In the genomic region with DNA sequence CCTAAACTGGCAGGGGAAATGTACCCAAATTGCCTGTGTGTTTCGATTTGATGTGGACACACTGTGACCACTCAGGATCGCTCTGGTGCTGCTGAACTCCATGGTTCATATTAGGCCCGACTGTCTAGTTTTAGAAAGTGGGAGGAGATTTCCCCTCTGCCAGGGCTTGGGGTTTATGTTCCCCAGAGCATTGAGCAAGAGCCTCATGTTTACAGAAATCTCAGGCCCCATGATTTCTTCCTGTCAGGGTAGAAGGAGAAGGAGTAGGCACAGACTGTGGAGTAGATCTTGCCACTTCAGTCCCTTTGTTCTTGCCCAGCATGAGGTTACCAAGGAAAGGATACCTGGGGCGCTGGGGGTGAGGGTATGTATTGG, we compare ENCODE assay signal across 9 cellular contexts. TPM values are rescaled to one million over a fixed set of nuclear protein-coding genes. Genes with fewer than 3 reads are reported as not detected.
DNase-seq lines count a peak whose midpoint lies in the region; ATAC-seq, FAIRE-seq and TF ChIP-seq lines count a peak whose summit lies in the region.
"Had no signal": no experiment of that assay in that cellular context is flagged by ENCODE, and none has a peak within 500 bp of the region (broad histone marks: within the 10 kb centered on the region; RNA-seq: fewer than 3 reads in every experiment).

No MANE protein-coding gene starts in this region.

- H3K4me1 ChIP-seq in adrenal gland (replicated peaks in 1 of 2) (peaks cover 2 to 33% of the 10 kb centered on the region in 2 donors), subcutaneous abdominal adipose tissue (ENCODE audit: control insufficient read depth in 5 of 5, insufficient read depth in 5 of 5, low read length in 5 of 5) (peaks cover 23 to 57% (median 48%) of the 10 kb centered on the region in 5 donors)

- peak overlapping the region in 3 of 5 donors; percentile 14 to 88 (median 69) for H3K27ac ChIP-seq in adrenal gland
- peak overlapping the region; percentile 96 for H3K27ac ChIP-seq in subcutaneous abdominal adipose tissue (ENCODE audit: low read depth, low read length)

- H3K4me3 ChIP-seq in adrenal gland (no peak overlapping the region), subcutaneous abdominal adipose tissue (ENCODE audit: low read depth in 1 of 5, low read length in 5 of 5) (peak overlapping the region in 3 of 5 donors; percentile 3 to 50 (median 29))

- no peak for TF ChIP-seq POLR2A in adrenal gland (IDR thresholded peaks at IDR 0.05)
- no peak for TF ChIP-seq POLR2A in GM12892 (IDR thresholded peaks at IDR 0.05; ENCODE audit: low read depth, low read length)

- WGBS in adrenal gland, 4 donors = 59 to 76% (median 74%) methylated on average over 2 to 4 of the region's 4 CpGs

- H3K27me3 ChIP-seq in adrenal gland = no peaks in the 10 kb centered on the region
- H3K27me3 ChIP-seq in subcutaneous abdominal adipose tissue (ENCODE audit: control insufficient read depth in 5 of 5, insufficient read depth in 4 of 5, low read length in 5 of 5) = no peaks in the 10 kb centered on the region

- H3K9ac ChIP-seq in subcutaneous abdominal adipose tissue (ENCODE audit: low read length in 5 of 5) = peak overlapping the region in 4 of 5 donors; percentile 9 to 84 (median 62)

- TF ChIP-seq CTCF in adrenal gland (IDR thresholded peaks at IDR 0.05) = no peak

- DNase-seq in LHCN-M2 (ENCODE audit: low read depth) = peak; percentile 85
- DNase-seq in adrenal gland = peak in 2 of 7 donors; percentile 42 to 49
- DNase-seq in iris pigment epithelial cell (ENCODE audit: low read depth) = peak; percentile 91
- DNase-seq in ecto neural progenitor cell (ENCODE audit: low spot score) = no peak
- DNase-seq in GM12892 (ENCODE audit: insufficient read length) = no peak
- DNase-seq in NCI-H510A treated with DMSO at 0.1 percent for 48 hours (lab: John Stamatoyannopoulos, UW) = no peak
- DNase-seq: stimulated activated naive CD4-positive, alpha-beta T cell treated with Interleukin-2 at 50 U/mL for 16 hours had no signal

- intact Hi-C loops in adrenal gland (cut with DNase I) = loop anchor here (5.0 kb wide), 1 partner anchor 474 kb away; no protein-coding TSS in a partner anchor

- H3K9me3 ChIP-seq in adrenal gland (replicated peaks in 1 of 3) = no peaks in the 10 kb centered on the region
- H3K9me3 ChIP-seq in subcutaneous abdominal adipose tissue (ENCODE audit: control insufficient read depth in 5 of 5, low read length in 5 of 5) = no peaks in the 10 kb centered on the region

- H3K36me3 ChIP-seq in adrenal gland (replicated peaks in 1 of 2) (no peaks in the 10 kb centered on the region), subcutaneous abdominal adipose tissue (ENCODE audit: control insufficient read depth in 5 of 5, insufficient read depth in 5 of 5, low read length in 5 of 5) (no peaks in the 10 kb centered on the region)

- FAIRE-seq in GM12892 (lab: Jason Lieb, UNC) = no peak

- no peak for ATAC-seq in GM19455 (IDR thresholded peaks at IDR 0.05; ENCODE audit: unreplicated experiment)

RNA-seq across cellular contexts. Expression of a gene that starts 40.8 kb away (rescaled TPM):
- total RNA-seq in LHCN-M2 (2014; rRNA removed) (108 and 119 TPM in 2 replicates), adrenal gland (100 to 1,000 TPM in 6 of 8 donors, 10 to 100 TPM in 2; 68.1 to 236 (median 136) TPM)
- polyA plus RNA-seq in LHCN-M2 (2012) = 180 TPM
- polyA plus RNA-seq in adrenal gland = 100 to 1,000 TPM in 1 of 3 donors, 10 to 100 TPM in 2; 84.8 to 279 (median 85.2) TPM
- polyA plus RNA-seq in GM12892 (2012; ENCODE audit: missing spikeins) = 144 TPM

Comparison
In these comparisons a context has a peak if more than half of its experiments do, and no peak if none do; other contexts are left out.
1. DNase-seq: peak in LHCN-M2 (single experiment) and iris pigment epithelial cell (single experiment); none in ecto neural progenitor cell (single experiment), GM12892 (single experiment) and NCI-H510A treated with DMSO at 0.1 percent for 48 hours (single experiment).
2. H3K4me3 ChIP-seq: peak in subcutaneous abdominal adipose tissue (3 of 5); none in adrenal gland (0 of 4).